ENCODE assay signal across 16 cellular contexts in the genomic region with DNA sequence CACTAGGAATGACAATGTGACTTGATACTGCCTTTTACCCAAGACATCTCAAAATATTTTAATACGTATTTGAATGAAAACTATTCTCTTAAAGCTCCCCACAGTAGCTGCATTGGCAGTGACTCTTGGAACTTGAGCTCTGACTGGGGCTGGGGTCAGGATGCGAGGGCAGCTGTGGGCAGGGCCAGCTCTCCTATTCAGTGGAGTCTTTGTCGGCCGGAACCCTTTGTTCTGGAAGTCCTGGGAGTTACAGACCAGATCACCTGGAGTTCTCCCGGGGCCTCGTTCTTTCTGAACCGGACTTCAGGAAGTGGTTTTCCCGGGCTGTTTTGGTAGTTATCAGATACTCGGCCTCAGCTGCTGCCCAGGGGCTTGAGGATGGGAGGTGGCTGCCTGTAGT.
DNase-seq lines count a peak whose midpoint lies in the region; ATAC-seq and TF ChIP-seq lines count a peak whose summit lies in the region.
"Had no signal": no experiment of that assay in that cellular context is flagged by ENCODE, and none has a peak within 500 bp of the region (broad histone marks: within the 10 kb centered on the region; RNA-seq: fewer than 3 reads in every experiment).

No MANE protein-coding gene starts in this region.

- no peak for TF ChIP-seq POLR2A in IMR-90 (IDR thresholded peaks at IDR 0.05; ENCODE audit: low read depth, low read length)

- in situ Hi-C loops in IMR-90 (cut with MboI; ENCODE audit: low sequenced_read_pairs), result no loop called here

- no peak for DNase-seq in IMR-90
- no peak for DNase-seq in endothelial cell (ENCODE audit: low spot score)
- no peak for DNase-seq in neuronal stem cell (ENCODE audit: low spot score)
- no peak for DNase-seq in NCI-H1436 treated with DMSO at 0.1 percent for 48 hours (lab: John Stamatoyannopoulos, UW)
- no peak for DNase-seq in activated T-helper 2 cell treated with anti-CD3 and anti-CD28 coated beads, Interferon-gamma antibody, Interleukin-2, Interleukin-4, amounts not matched to agents 10 μg/mL and 5 μg/mL and 100 μg/mL, durations not matched to agents 14 hours and 24 hours and 36 hours (ENCODE audit: low spot score)
- DNase-seq: DND-41, GDM1, GOT3, NCI-H1092, NCI-H510A treated with DMSO at 0.1 percent for 48 hours, Peyer's patch, SHP77 had no signal

- no peak overlapping the region for H2AFZ ChIP-seq in IMR-90 (replicated peaks; ENCODE audit: low read length, poor library complexity)
- H2AFZ ChIP-seq in neuronal stem cell (ENCODE audit: low read length), result peak overlapping the region; percentile 59

- H3K4ac ChIP-seq in IMR-90 (ENCODE audit: low read depth, low read length) (peak overlapping the region; percentile 65; the same call in 1 of the 2 replicates), neuronal stem cell (ENCODE audit: low read length) (no peak overlapping the region)

- no peak overlapping the region for H2BK12ac ChIP-seq in neuronal stem cell (ENCODE audit: low read length)

- POLR2A ChIA-PET in IMR-90 (lab: Charles Lee; ENCODE audit: unreplicated experiment), result no interaction called here

- peak overlapping the region; percentile 80 for H3K27ac Mint-ChIP-seq in endothelial cell (ENCODE audit: unreplicated experiment)
- no peak overlapping the region for H3K27ac Mint-ChIP-seq in activated T-helper 2 cell treated with anti-CD3 and anti-CD28 coated beads, Interferon-gamma antibody, Interleukin-2, Interleukin-4, amounts not matched to agents 10 μg/mL and 5 μg/mL and 100 μg/mL, durations not matched to agents 14 hours and 24 hours and 36 hours

- H3K36me3 Mint-ChIP-seq in endothelial cell (ENCODE audit: low read depth, unreplicated experiment), result no peaks in the 10 kb centered on the region
- no peaks in the 10 kb centered on the region for H3K36me3 Mint-ChIP-seq in activated T-helper 2 cell treated with anti-CD3 and anti-CD28 coated beads, Interferon-gamma antibody, Interleukin-2, Interleukin-4, amounts not matched to agents 10 μg/mL and 5 μg/mL and 100 μg/mL, durations not matched to agents 14 hours and 24 hours and 36 hours (ENCODE audit: low read depth)

- H3K4me2 ChIP-seq in BLaER1 treated with 17β-estradiol and CSF1 and Interleukin-3, amounts not matched to agents 10 nM and 100 nM, result no peak overlapping the region
- no peak overlapping the region for H3K4me2 ChIP-seq in IMR-90 (ENCODE audit: low read depth, low read length)
- H3K4me2 ChIP-seq in neuronal stem cell (ENCODE audit: insufficient read depth, low read length, poor library complexity, severe bottlenecking), result no peak overlapping the region
- H3K4me2 ChIP-seq: BLaER1 had no signal

- H3K4me3 ChIP-seq in BLaER1 treated with 17β-estradiol and CSF1 and Interleukin-3, amounts not matched to agents 10 nM and 100 nM, result no peak overlapping the region
- H3K4me3 ChIP-seq in IMR-90 (ENCODE audit: insufficient read depth, low read depth, low read length), result no peak overlapping the region
- H3K4me3 ChIP-seq in neuronal stem cell (ENCODE audit: low read length in 2 of 2), result no peak overlapping the region
- H3K4me3 ChIP-seq: BLaER1, GM12878, Peyer's patch had no signal

- no peak overlapping the region; the same call in 1 of the 2 replicates for H3K18ac ChIP-seq in IMR-90 (ENCODE audit: low read depth, low read length)
- H3K18ac ChIP-seq in neuronal stem cell (ENCODE audit: low read length), result no peak overlapping the region

- no peak overlapping the region for H3K9ac ChIP-seq in BLaER1 treated with 17β-estradiol and CSF1 and Interleukin-3, amounts not matched to agents 10 nM and 100 nM
- no peak overlapping the region for H3K9ac ChIP-seq in IMR-90 (ENCODE audit: low read depth, low read length)
- H3K9ac ChIP-seq in neuronal stem cell (ENCODE audit: low read depth, low read length, poor library complexity), result no peak overlapping the region
- H3K9ac ChIP-seq: BLaER1 had no signal

- H3K79me1 ChIP-seq in IMR-90 (ENCODE audit: low read depth in 1 of 2, low read length in 2 of 2), result peaks cover 0 to 5% of the 10 kb centered on the region in 2 experiments; a peak in 1 of 4 replicates
- H3K79me1 ChIP-seq in neuronal stem cell (ENCODE audit: low read depth, low read length), result peaks cover 2% of the 10 kb centered on the region

- H3K9me3 Mint-ChIP-seq in endothelial cell (ENCODE audit: unreplicated experiment), result no peaks in the 10 kb centered on the region
- H3K9me3 Mint-ChIP-seq in activated T-helper 2 cell treated with anti-CD3 and anti-CD28 coated beads, Interferon-gamma antibody, Interleukin-2, Interleukin-4, amounts not matched to agents 10 μg/mL and 5 μg/mL and 100 μg/mL, durations not matched to agents 14 hours and 24 hours and 36 hours, result no peaks in the 10 kb centered on the region

- H3K56ac ChIP-seq in IMR-90 (ENCODE audit: extremely low read depth, insufficient read depth, low read length), result no peak overlapping the region

- H3K14ac ChIP-seq in IMR-90 (replicated peaks; ENCODE audit: low read depth, low read length) (peak overlapping the region; percentile 32; the same call in 1 of the 2 replicates), neuronal stem cell (ENCODE audit: low read length) (no peak overlapping the region)

- no TSS peak for BruUV-seq in IMR-90 (replicated peaks; lab: Mats Ljungman, UMichigan)

- no peak overlapping the region for H3K4me3 Mint-ChIP-seq in endothelial cell (ENCODE audit: unreplicated experiment)
- no peak overlapping the region for H3K4me3 Mint-ChIP-seq in activated T-helper 2 cell treated with anti-CD3 and anti-CD28 coated beads, Interferon-gamma antibody, Interleukin-2, Interleukin-4, amounts not matched to agents 10 μg/mL and 5 μg/mL and 100 μg/mL, durations not matched to agents 14 hours and 24 hours and 36 hours (ENCODE audit: low read depth)

- no peak overlapping the region for H3K23ac ChIP-seq in IMR-90 (ENCODE audit: low read depth, low read length)
- no peak overlapping the region for H3K23ac ChIP-seq in neuronal stem cell (ENCODE audit: low read depth, low read length, poor library complexity)

- H3K27me3 Mint-ChIP-seq in endothelial cell (ENCODE audit: unreplicated experiment), result peaks cover 2% of the 10 kb centered on the region
- no peaks in the 10 kb centered on the region for H3K27me3 Mint-ChIP-seq in activated T-helper 2 cell treated with anti-CD3 and anti-CD28 coated beads, Interferon-gamma antibody, Interleukin-2, Interleukin-4, amounts not matched to agents 10 μg/mL and 5 μg/mL and 100 μg/mL, durations not matched to agents 14 hours and 24 hours and 36 hours (ENCODE audit: low read depth)

- no peaks in the 10 kb centered on the region for H3K9me3 ChIP-seq in BLaER1 treated with 17β-estradiol and CSF1 and Interleukin-3, amounts not matched to agents 10 nM and 100 nM (replicated peaks in 1 of 11)
- no peaks in the 10 kb centered on the region for H3K9me3 ChIP-seq in IMR-90 (ENCODE audit: control insufficient read depth, insufficient read depth, low read length)
- no peaks in the 10 kb centered on the region for H3K9me3 ChIP-seq in neuronal stem cell (replicated peaks in 1 of 2; ENCODE audit: control insufficient read depth in 2 of 2, insufficient read depth in 1 of 2, low read depth in 1 of 2, low read length in 2 of 2)
- H3K9me3 ChIP-seq: BLaER1, Peyer's patch had no signal

- intact Hi-C loops in IMR-90 (cut with micrococcal nuclease), result no loop called here
- intact Hi-C loops in activated T-helper 2 cell treated with anti-CD3 and anti-CD28 coated beads, Interferon-gamma antibody, Interleukin-2, Interleukin-4, amounts not matched to agents 10 μg/mL and 5 μg/mL and 100 μg/mL, durations not matched to agents 14 hours and 24 hours and 36 hours (cut with micrococcal nuclease), result no loop called here

- H4K91ac ChIP-seq in IMR-90 (ENCODE audit: insufficient read depth, low read depth, low read length), result peak overlapping the region; percentile 81
- H4K91ac ChIP-seq in neuronal stem cell (ENCODE audit: low read depth, low read length, poor library complexity), result no peak overlapping the region

- peak overlapping the region; percentile 47 for H2BK120ac ChIP-seq in IMR-90 (ENCODE audit: low read depth, low read length)
- H2BK120ac ChIP-seq in neuronal stem cell (ENCODE audit: low read depth, low read length), result no peak overlapping the region

- peaks cover 16% of the 10 kb centered on the region for H3K4me1 Mint-ChIP-seq in endothelial cell (ENCODE audit: unreplicated experiment)
- peaks cover 12% of the 10 kb centered on the region for H3K4me1 Mint-ChIP-seq in activated T-helper 2 cell treated with anti-CD3 and anti-CD28 coated beads, Interferon-gamma antibody, Interleukin-2, Interleukin-4, amounts not matched to agents 10 μg/mL and 5 μg/mL and 100 μg/mL, durations not matched to agents 14 hours and 24 hours and 36 hours (ENCODE audit: low read depth)

- H4K20me1 ChIP-seq in BLaER1 treated with 17β-estradiol and CSF1 and Interleukin-3, amounts not matched to agents 10 nM and 100 nM, result no peaks in the 10 kb centered on the region
- H4K20me1 ChIP-seq in IMR-90 (ENCODE audit: insufficient read depth, low read length), result no peaks in the 10 kb centered on the region
- H4K20me1 ChIP-seq: BLaER1 had no signal

- CTCF ChIA-PET in IMR-90 (lab: Yijun Ruan, JAX), result no interaction called here

- no peaks in the 10 kb centered on the region for H3K27me3 ChIP-seq in BLaER1 treated with 17β-estradiol and CSF1 and Interleukin-3, amounts not matched to agents 10 nM and 100 nM
- H3K27me3 ChIP-seq in IMR-90 (ENCODE audit: control insufficient read depth, insufficient read depth, low read length) (no peaks in the 10 kb centered on the region), neuronal stem cell (ENCODE audit: control insufficient read depth in 3 of 3, insufficient read depth in 3 of 3, low read depth in 1 of 3, low read length in 3 of 3) (no peaks in the 10 kb centered on the region)
- H3K27me3 ChIP-seq: BLaER1, Peyer's patch had no signal

- peak overlapping the region in 7 of 11 experiments; percentile 8 to 91 (median 83); a peak in 10 of 22 replicates for H3K27ac ChIP-seq in BLaER1 treated with 17β-estradiol and CSF1 and Interleukin-3, amounts not matched to agents 10 nM and 100 nM
- H3K27ac ChIP-seq in IMR-90 (ENCODE audit: insufficient read depth, low read length), result no peak overlapping the region
- H3K27ac ChIP-seq in neuronal stem cell (replicated peaks; ENCODE audit: low read length), result no peak overlapping the region
- H3K27ac ChIP-seq: BLaER1, Peyer's patch had no signal

- peak overlapping the region; percentile 70 for H2BK20ac ChIP-seq in IMR-90 (ENCODE audit: low read depth, low read length)

- no peaks in the 10 kb centered on the region for H3K36me3 ChIP-seq in BLaER1 treated with 17β-estradiol and CSF1 and Interleukin-3, amounts not matched to agents 10 nM and 100 nM
- peaks cover 1% of the 10 kb centered on the region; the same call in 1 of the 2 replicates for H3K36me3 ChIP-seq in IMR-90 (ENCODE audit: control insufficient read depth, insufficient read depth, low read length)
- no peaks in the 10 kb centered on the region for H3K36me3 ChIP-seq in neuronal stem cell (replicated peaks in 1 of 2; ENCODE audit: control insufficient read depth in 2 of 2, insufficient read depth in 2 of 2, low read length in 2 of 2)
- H3K36me3 ChIP-seq: BLaER1, Peyer's patch had no signal

- ATAC-seq in IMR-90 (ENCODE audit: low read depth) (no peak), GM19463 (IDR thresholded peaks at IDR 0.05; ENCODE audit: unreplicated experiment) (no peak)
- ATAC-seq: GM12878 had no signal

- peak overlapping the region in 1 of 2 experiments; percentile 65; a peak in 1 of 4 replicates for H4K8ac ChIP-seq in IMR-90 (ENCODE audit: low read depth in 2 of 2, low read length in 2 of 2)
- H4K8ac ChIP-seq in neuronal stem cell (ENCODE audit: low read depth, low read length), result no peak overlapping the region

- no peak overlapping the region for H2AK9ac ChIP-seq in IMR-90 (replicated peaks; ENCODE audit: low read depth, low read length, poor library complexity)

- peak overlapping the region; percentile 5; the same call in 1 of the 2 replicates for H4K5ac ChIP-seq in IMR-90 (ENCODE audit: low read depth, low read length)

- H2BK5ac ChIP-seq in IMR-90 (ENCODE audit: low read depth, low read length, poor library complexity, severe bottlenecking), result no peak overlapping the region
- no peak overlapping the region for H2BK5ac ChIP-seq in neuronal stem cell (ENCODE audit: low read length)

- no peak for TF ChIP-seq CTCF in IMR-90 (conservative IDR thresholded peaks at IDR 0.05; ENCODE audit: low read depth, low read length)
- no peak for TF ChIP-seq CTCF in endothelial cell (IDR thresholded peaks at IDR 0.05; ENCODE audit: unreplicated experiment)

- dilution Hi-C loops in IMR-90 (cut with HindIII; ENCODE audit: low sequenced_read_pairs, unreplicated experiment), result no loop called here

- H2AK5ac ChIP-seq in IMR-90 (ENCODE audit: low read depth, low read length), result peak overlapping the region; percentile 67
- H2AK5ac ChIP-seq in neuronal stem cell (ENCODE audit: low read depth, low read length), result no peak overlapping the region

- H2BK15ac ChIP-seq in IMR-90 (ENCODE audit: low read depth, low read length) (peak overlapping the region; percentile 87; the same call in 1 of the 3 replicates), neuronal stem cell (ENCODE audit: low read length) (no peak overlapping the region)

- H3K9me1 ChIP-seq in IMR-90 (ENCODE audit: insufficient read depth, low read length), result peaks cover 11% of the 10 kb centered on the region

- peaks cover 16 to 35% (median 32%) of the 10 kb centered on the region in 10 experiments for H3K4me1 ChIP-seq in BLaER1 treated with 17β-estradiol and CSF1 and Interleukin-3, amounts not matched to agents 10 nM and 100 nM
- H3K4me1 ChIP-seq in IMR-90 (ENCODE audit: control insufficient read depth, insufficient read depth, low read length) (peaks cover 20% of the 10 kb centered on the region; the same call in 1 of the 2 replicates), neuronal stem cell (ENCODE audit: control insufficient read depth in 2 of 2, insufficient read depth in 1 of 2, low read depth in 1 of 2, low read length in 2 of 2) (peaks cover 20 to 43% of the 10 kb centered on the region in 2 donors)

- no CpG with 5 or more reads among the region's 9 CpGs for WGBS in IMR-90 (ENCODE audit: extremely low coverage in 2 of 2, insufficient read length in 1 of 2), 2 experiments
- no CpG with 5 or more reads among the region's 9 CpGs for WGBS in neuronal stem cell (ENCODE audit: extremely low coverage in 2 of 2, insufficient read length in 2 of 2, insufficient replicate concordance in 1 of 2), 2 donors

- TF ChIP-seq RAD21 in IMR-90 (IDR thresholded peaks at IDR 0.05; ENCODE audit: low read length), result no peak

Comparison
In these comparisons a context has a peak if more than half of its experiments do, and no peak if none do; other contexts are left out.
1. H3K27ac ChIP-seq: peak in BLaER1 treated with 17β-estradiol and CSF1 and Interleukin-3, amounts not matched to agents 10 nM and 100 nM (7 of 11); none in IMR-90 (single experiment) and neuronal stem cell (single experiment).